Comparison of ENCODE assay signal across 15 cellular contexts in genomic region chrX:40722930-40723329, GRCh38.
"Had no signal": no experiment of that assay in that cellular context is flagged by ENCODE, and none has a peak within 500 bp of the region (broad histone marks: within the 10 kb centered on the region; RNA-seq: fewer than 3 reads in every experiment).

No MANE protein-coding gene starts in this region.

- H3K4me3 ChIP-seq: coronary artery, heart left ventricle, mucosa of descending colon, sigmoid colon, suprapubic skin, upper lobe of left lung had no signal

- H3K27ac Mint-ChIP-seq: nephron progenitor cell had no signal

- H3K36me3 ChIP-seq: suprapubic skin had no signal

- H3K4me3 Mint-ChIP-seq: nephron progenitor cell had no signal

- H3K4me1 Mint-ChIP-seq: nephron progenitor cell had no signal

- H3K27ac ChIP-seq: coronary artery, heart left ventricle, sigmoid colon, suprapubic skin, upper lobe of left lung had no signal

- ATAC-seq: heart left ventricle, left lobe of liver, mucosa of descending colon had no signal

- DNase-seq: activated CD4-positive, alpha-beta T cell treated with anti-CD3 and anti-CD28 coated beads, Interleukin-2, amount 50 U/mL, for 4 hours; activated CD8-positive, alpha-beta memory T cell treated with anti-CD3 and anti-CD28 coated beads, Interleukin-2, amount 50 U/mL, for 48 hours; activated effector memory CD4-positive, alpha-beta T cell treated with Interleukin-2 at 50 U/mL for 16 hours; effector CD4-positive, alpha-beta T cell; foreskin melanocyte; heart left ventricle; islet precursor cell; mammary epithelial cell; mucosa of descending colon; nephron progenitor cell; sigmoid colon; upper lobe of left lung had no signal

- H3K4me1 ChIP-seq: sigmoid colon, suprapubic skin, upper lobe of left lung had no signal

- H3K27me3 ChIP-seq: heart left ventricle, suprapubic skin, upper lobe of left lung had no signal

- H3K9me3 ChIP-seq: heart left ventricle, mucosa of descending colon, sigmoid colon, suprapubic skin, upper lobe of left lung had no signal
